ENCODE assay signal across 1 cellular context in genomic region chr10:21526952-21527633, GRCh38.
TF ChIP-seq lines count a peak whose summit lies in the region.

No MANE protein-coding gene starts in this region.

TF ChIP-seq in IMR-90, 13 proteins besides CTCF, POLR2A, EP300 and RAD21 (continued from another document):
- no peak for TF ChIP-seq ELK1 (IDR thresholded peaks at IDR 0.05; ENCODE audit: borderline replicate concordance, low read depth, low read length)
- no peak for TF ChIP-seq MAFK (IDR thresholded peaks at IDR 0.05; ENCODE audit: low read depth, low read length)
- TF ChIP-seq MAZ (IDR thresholded peaks at IDR 0.05; ENCODE audit: borderline replicate concordance, low read depth, low read length), result peak; percentile 42; the same call in 1 of the 2 replicates
TF ChIP-seq in IMR-90: peak in this region for 2.
